Comparison of ENCODE assay signal across 8 cellular contexts in the genomic region with DNA sequence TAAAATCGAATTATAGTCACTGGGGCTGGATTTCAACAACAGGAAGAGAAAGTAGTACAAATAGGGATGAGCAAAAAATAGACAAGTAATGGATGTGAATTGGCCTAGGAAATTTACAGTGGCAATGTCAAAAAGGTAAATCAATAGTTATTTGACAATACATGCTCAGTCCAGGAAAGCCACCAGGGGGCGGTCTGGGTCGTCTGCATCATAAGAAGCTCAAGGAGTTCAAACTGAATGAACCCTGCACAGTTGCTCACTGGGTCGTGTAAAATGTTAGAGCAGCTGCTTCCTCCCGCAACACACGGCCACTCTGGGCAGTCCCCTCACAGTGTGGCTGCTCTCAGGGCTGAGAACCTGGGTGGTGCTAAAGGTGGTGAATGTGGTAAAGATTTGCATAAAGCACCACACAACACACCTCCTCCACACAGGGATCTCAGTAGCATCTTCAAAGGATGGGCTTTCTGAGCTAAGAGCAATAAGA.
DNase-seq lines count a peak whose midpoint lies in the region; ATAC-seq and TF ChIP-seq lines count a peak whose summit lies in the region.

No MANE protein-coding gene starts in this region.

- no TSS peak for BruUV-seq in OCI-LY7 (replicated peaks; lab: Mats Ljungman, UMichigan)

- no peaks in the 10 kb centered on the region for H4K20me1 ChIP-seq in OCI-LY7 (ENCODE audit: insufficient read depth, low read length)

- H3K27ac ChIP-seq in OCI-LY7 (ENCODE audit: low read depth, low read length, poor library complexity, severe bottlenecking) (peak overlapping the region; percentile 49), parathyroid adenoma (no peak overlapping the region), aorta (ENCODE audit: low read depth in 1 of 2, low read length in 2 of 2) (no peak overlapping the region)

- CTCF ChIA-PET in OCI-LY7 (lab: Charles Lee; ENCODE audit: unreplicated experiment), result interaction anchor here (0.6 to 1.6 kb wide), 4 partner anchors 14 to 85 kb away, joined by 3 to 10 read pairs (median 7); no protein-coding TSS in a partner anchor

- intact Hi-C loops in OCI-LY7 (cut with micrococcal nuclease; ENCODE audit: unreplicated experiment), result loop anchor here (1.0 to 2.0 kb wide), 3 partner anchors 12 to 65 kb away; no protein-coding TSS in a partner anchor
- intact Hi-C loops in aorta (cut with DNase I), result no loop called here

- H3K27me3 Mint-ChIP-seq in activated T-cell treated with anti-CD3 and anti-CD28 coated beads, Interleukin-2, amount 50 U/mL, for 24 hours, result peaks cover 12% of the 10 kb centered on the region

- POLR2A ChIA-PET in OCI-LY7 (lab: Charles Lee), result interaction anchor here (0.9 to 2.6 kb wide), 8 partner anchors 9 to 42 kb away, joined by 3 to 10 read pairs (median 5); no protein-coding TSS in a partner anchor

- 1 to 2% methylated on average over 6 of the region's 6 CpGs for WGBS in aorta, 2 donors

- H3K9me3 ChIP-seq in OCI-LY7 (ENCODE audit: low read length), result no peaks in the 10 kb centered on the region
- no peaks in the 10 kb centered on the region for H3K9me3 ChIP-seq in parathyroid adenoma (ENCODE audit: control insufficient read depth, low read length)
- H3K9me3 ChIP-seq in aorta (ENCODE audit: control insufficient read depth, low read length), result no peaks in the 10 kb centered on the region

- no peak overlapping the region for H3K27ac Mint-ChIP-seq in activated T-cell treated with anti-CD3 and anti-CD28 coated beads, Interleukin-2, amount 50 U/mL, for 24 hours

- no peaks in the 10 kb centered on the region for H3K79me2 ChIP-seq in OCI-LY7 (ENCODE audit: insufficient read depth, low read depth, low read length)
- no peaks in the 10 kb centered on the region for H3K79me2 ChIP-seq in parathyroid adenoma

- DNase-seq in DMS 273 (lab: John Stamatoyannopoulos, UW; ENCODE audit: unreplicated experiment), result peak; percentile 81
- DNase-seq in OCI-LY7 (ENCODE audit: low spot score), result peak; percentile 99
- DNase-seq in activated T-cell treated with anti-CD3 and anti-CD28 coated beads, Interleukin-2, amount 50 U/mL, for 24 hours, result peak; percentile 73
- DNase-seq in fibroblast of villous mesenchyme (ENCODE audit: low read depth), result peak; percentile 64
- DNase-seq in aorta, result peak; percentile 74 to 82

- no peaks in the 10 kb centered on the region for H3K4me1 Mint-ChIP-seq in activated T-cell treated with anti-CD3 and anti-CD28 coated beads, Interleukin-2, amount 50 U/mL, for 24 hours (ENCODE audit: low read depth)

- H3K27me3 ChIP-seq in parathyroid adenoma (ENCODE audit: control insufficient read depth, insufficient read depth, low read length), result no peaks in the 10 kb centered on the region
- H3K27me3 ChIP-seq in aorta (ENCODE audit: control insufficient read depth in 1 of 2, insufficient read depth in 2 of 2, low read length in 1 of 2), result no peaks in the 10 kb centered on the region

- TF ChIP-seq CTCF in OCI-LY7 (conservative IDR thresholded peaks at IDR 0.05; ENCODE audit: low read length) (peak; percentile 99), fibroblast of villous mesenchyme (IDR thresholded peaks at IDR 0.05; ENCODE audit: insufficient read depth, low read depth, low read length) (peak; percentile 91), parathyroid adenoma (IDR thresholded peaks at IDR 0.05) (peak; percentile 40)

- H3K9me2 ChIP-seq in OCI-LY7 (ENCODE audit: insufficient read depth, low read length), result no peaks in the 10 kb centered on the region

- H3K4me1 ChIP-seq in OCI-LY7 (ENCODE audit: insufficient read depth, low read length, poor library complexity, severe bottlenecking), result peaks cover 63% of the 10 kb centered on the region
- no peaks in the 10 kb centered on the region for H3K4me1 ChIP-seq in parathyroid adenoma
- H3K4me1 ChIP-seq in aorta (ENCODE audit: control insufficient read depth in 1 of 2, insufficient read depth in 2 of 2, low read length in 2 of 2), result no peaks in the 10 kb centered on the region

- H3K36me3 ChIP-seq in OCI-LY7 (ENCODE audit: insufficient read depth, low read length) (no peaks in the 10 kb centered on the region), parathyroid adenoma (ENCODE audit: control insufficient read depth, insufficient read depth, low read length) (no peaks in the 10 kb centered on the region), aorta (ENCODE audit: control insufficient read depth in 1 of 2, insufficient read depth in 2 of 2, low read length in 1 of 2) (no peaks in the 10 kb centered on the region)

- H3K9ac ChIP-seq in parathyroid adenoma, result no peak overlapping the region

- H3K4me2 ChIP-seq in OCI-LY7 (ENCODE audit: low read length), result peak overlapping the region; percentile 71
- H3K4me2 ChIP-seq in parathyroid adenoma (ENCODE audit: low read length), result no peak overlapping the region

- H3K36me3 Mint-ChIP-seq in activated T-cell treated with anti-CD3 and anti-CD28 coated beads, Interleukin-2, amount 50 U/mL, for 24 hours (ENCODE audit: low read depth), result no peaks in the 10 kb centered on the region

- H2AFZ ChIP-seq in OCI-LY7 (ENCODE audit: low read length) (no peak overlapping the region), parathyroid adenoma (no peak overlapping the region)

- peak overlapping the region; percentile 41 for H3K4me3 ChIP-seq in OCI-LY7 (ENCODE audit: low read depth, low read length, poor library complexity, severe bottlenecking)
- H3K4me3 ChIP-seq in fibroblast of villous mesenchyme (ENCODE audit: low read depth, low read length), result no peak overlapping the region
- no peak overlapping the region for H3K4me3 ChIP-seq in parathyroid adenoma (ENCODE audit: low read depth, low read length)
- H3K4me3 ChIP-seq in aorta (ENCODE audit: low read length in 2 of 2), result no peak overlapping the region

- no peaks in the 10 kb centered on the region for H3K9me3 Mint-ChIP-seq in activated T-cell treated with anti-CD3 and anti-CD28 coated beads, Interleukin-2, amount 50 U/mL, for 24 hours

- ATAC-seq in GM19463 (IDR thresholded peaks at IDR 0.05; ENCODE audit: unreplicated experiment), result peak; percentile 99
- ATAC-seq in HG03558 (IDR thresholded peaks at IDR 0.05; ENCODE audit: extremely low read depth, unreplicated experiment), result peak; percentile 49
- no peak for ATAC-seq in aorta (ENCODE audit: low FRiP score)

- H3K4me3 Mint-ChIP-seq in activated T-cell treated with anti-CD3 and anti-CD28 coated beads, Interleukin-2, amount 50 U/mL, for 24 hours, result no peak overlapping the region

Comparison
In these comparisons a context has a peak if more than half of its experiments do, and no peak if none do; other contexts are left out.
1. CTCF ChIP-seq: peak in every context shown above with its lines; median percentile 99 in OCI-LY7; 91 in fibroblast of villous mesenchyme; 40 in parathyroid adenoma.